ENCODE assay signal across 2 cellular contexts in genomic region chr11:120900642-120901041, GRCh38.
TF ChIP-seq lines count a peak whose summit lies in the region.

No MANE protein-coding gene starts in this region.

TF ChIP-seq in HepG2, 621 proteins besides CTCF, POLR2A, EP300 and RAD21 (continued from another document and continues in another):
- TF ChIP-seq, protein P1, sequence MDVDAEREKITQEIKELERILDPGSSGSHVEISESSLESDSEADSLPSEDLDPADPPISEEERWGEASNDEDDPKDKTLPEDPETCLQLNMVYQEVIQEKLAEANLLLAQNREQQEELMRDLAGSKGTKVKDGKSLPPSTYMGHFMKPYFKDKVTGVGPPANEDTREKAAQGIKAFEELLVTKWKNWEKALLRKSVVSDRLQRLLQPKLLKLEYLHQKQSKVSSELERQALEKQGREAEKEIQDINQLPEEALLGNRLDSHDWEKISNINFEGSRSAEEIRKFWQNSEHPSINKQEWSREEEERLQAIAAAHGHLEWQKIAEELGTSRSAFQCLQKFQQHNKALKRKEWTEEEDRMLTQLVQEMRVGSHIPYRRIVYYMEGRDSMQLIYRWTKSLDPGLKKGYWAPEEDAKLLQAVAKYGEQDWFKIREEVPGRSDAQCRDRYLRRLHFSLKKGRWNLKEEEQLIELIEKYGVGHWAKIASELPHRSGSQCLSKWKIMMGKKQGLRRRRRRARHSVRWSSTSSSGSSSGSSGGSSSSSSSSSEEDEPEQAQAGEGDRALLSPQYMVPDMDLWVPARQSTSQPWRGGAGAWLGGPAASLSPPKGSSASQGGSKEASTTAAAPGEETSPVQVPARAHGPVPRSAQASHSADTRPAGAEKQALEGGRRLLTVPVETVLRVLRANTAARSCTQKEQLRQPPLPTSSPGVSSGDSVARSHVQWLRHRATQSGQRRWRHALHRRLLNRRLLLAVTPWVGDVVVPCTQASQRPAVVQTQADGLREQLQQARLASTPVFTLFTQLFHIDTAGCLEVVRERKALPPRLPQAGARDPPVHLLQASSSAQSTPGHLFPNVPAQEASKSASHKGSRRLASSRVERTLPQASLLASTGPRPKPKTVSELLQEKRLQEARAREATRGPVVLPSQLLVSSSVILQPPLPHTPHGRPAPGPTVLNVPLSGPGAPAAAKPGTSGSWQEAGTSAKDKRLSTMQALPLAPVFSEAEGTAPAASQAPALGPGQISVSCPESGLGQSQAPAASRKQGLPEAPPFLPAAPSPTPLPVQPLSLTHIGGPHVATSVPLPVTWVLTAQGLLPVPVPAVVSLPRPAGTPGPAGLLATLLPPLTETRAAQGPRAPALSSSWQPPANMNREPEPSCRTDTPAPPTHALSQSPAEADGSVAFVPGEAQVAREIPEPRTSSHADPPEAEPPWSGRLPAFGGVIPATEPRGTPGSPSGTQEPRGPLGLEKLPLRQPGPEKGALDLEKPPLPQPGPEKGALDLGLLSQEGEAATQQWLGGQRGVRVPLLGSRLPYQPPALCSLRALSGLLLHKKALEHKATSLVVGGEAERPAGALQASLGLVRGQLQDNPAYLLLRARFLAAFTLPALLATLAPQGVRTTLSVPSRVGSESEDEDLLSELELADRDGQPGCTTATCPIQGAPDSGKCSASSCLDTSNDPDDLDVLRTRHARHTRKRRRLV (CRISPR knock-in tag; IDR thresholded peaks at IDR 0.05), result no peak
- TF ChIP-seq, protein P2, sequence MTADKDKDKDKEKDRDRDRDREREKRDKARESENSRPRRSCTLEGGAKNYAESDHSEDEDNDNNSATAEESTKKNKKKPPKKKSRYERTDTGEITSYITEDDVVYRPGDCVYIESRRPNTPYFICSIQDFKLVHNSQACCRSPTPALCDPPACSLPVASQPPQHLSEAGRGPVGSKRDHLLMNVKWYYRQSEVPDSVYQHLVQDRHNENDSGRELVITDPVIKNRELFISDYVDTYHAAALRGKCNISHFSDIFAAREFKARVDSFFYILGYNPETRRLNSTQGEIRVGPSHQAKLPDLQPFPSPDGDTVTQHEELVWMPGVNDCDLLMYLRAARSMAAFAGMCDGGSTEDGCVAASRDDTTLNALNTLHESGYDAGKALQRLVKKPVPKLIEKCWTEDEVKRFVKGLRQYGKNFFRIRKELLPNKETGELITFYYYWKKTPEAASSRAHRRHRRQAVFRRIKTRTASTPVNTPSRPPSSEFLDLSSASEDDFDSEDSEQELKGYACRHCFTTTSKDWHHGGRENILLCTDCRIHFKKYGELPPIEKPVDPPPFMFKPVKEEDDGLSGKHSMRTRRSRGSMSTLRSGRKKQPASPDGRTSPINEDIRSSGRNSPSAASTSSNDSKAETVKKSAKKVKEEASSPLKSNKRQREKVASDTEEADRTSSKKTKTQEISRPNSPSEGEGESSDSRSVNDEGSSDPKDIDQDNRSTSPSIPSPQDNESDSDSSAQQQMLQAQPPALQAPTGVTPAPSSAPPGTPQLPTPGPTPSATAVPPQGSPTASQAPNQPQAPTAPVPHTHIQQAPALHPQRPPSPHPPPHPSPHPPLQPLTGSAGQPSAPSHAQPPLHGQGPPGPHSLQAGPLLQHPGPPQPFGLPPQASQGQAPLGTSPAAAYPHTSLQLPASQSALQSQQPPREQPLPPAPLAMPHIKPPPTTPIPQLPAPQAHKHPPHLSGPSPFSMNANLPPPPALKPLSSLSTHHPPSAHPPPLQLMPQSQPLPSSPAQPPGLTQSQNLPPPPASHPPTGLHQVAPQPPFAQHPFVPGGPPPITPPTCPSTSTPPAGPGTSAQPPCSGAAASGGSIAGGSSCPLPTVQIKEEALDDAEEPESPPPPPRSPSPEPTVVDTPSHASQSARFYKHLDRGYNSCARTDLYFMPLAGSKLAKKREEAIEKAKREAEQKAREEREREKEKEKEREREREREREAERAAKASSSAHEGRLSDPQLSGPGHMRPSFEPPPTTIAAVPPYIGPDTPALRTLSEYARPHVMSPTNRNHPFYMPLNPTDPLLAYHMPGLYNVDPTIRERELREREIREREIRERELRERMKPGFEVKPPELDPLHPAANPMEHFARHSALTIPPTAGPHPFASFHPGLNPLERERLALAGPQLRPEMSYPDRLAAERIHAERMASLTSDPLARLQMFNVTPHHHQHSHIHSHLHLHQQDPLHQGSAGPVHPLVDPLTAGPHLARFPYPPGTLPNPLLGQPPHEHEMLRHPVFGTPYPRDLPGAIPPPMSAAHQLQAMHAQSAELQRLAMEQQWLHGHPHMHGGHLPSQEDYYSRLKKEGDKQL (CRISPR knock-in tag; IDR thresholded peaks at IDR 0.05; ENCODE audit: low read depth), result no peak
- TF ChIP-seq, protein P3, sequence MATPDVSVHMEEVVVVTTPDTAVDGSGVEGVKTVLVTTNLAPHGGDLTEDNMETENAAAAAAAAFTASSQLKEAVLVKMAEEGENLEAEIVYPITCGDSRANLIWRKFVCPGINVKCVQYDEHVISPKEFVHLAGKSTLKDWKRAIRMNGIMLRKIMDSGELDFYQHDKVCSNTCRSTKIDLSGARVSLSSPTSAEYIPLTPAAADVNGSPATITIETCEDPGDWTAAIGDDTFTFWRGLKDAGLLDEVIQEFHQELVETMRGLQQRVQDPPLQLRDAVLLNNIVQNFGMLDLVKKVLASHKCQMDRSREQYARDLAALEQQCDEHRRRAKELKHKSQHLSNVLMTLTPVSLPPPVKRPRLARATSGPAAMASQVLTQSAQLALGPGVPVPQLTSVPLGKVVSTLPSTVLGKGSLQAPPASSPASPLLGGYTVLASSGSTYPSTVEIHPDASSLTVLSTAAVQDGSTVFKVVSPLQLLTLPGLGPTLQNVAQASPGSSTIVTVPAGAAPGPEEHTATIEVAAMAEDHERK (CRISPR knock-in tag; IDR thresholded peaks at IDR 0.05; ENCODE audit: low read depth), result no peak
- no peak for TF ChIP-seq ZNF333 (CRISPR knock-in tag; IDR thresholded peaks at IDR 0.05; ENCODE audit: borderline replicate concordance)
- 0 out of 2 replicates have a peak, but pooled peaks have one; percentile 65 for TF ChIP-seq MIER2 (CRISPR knock-in tag; IDR thresholded peaks at IDR 0.05)
- no peak for TF ChIP-seq FOSL1 (CRISPR knock-in tag; IDR thresholded peaks at IDR 0.05; ENCODE audit: borderline replicate concordance)
- no peak for TF ChIP-seq TOE1 (CRISPR knock-in tag; IDR thresholded peaks at IDR 0.05)
- no peak for TF ChIP-seq SIN3A (IDR thresholded peaks at IDR 0.05; ENCODE audit: borderline replicate concordance, low read depth, low read length)
- TF ChIP-seq KDM6A (CRISPR knock-in tag; IDR thresholded peaks at IDR 0.05; ENCODE audit: low read depth), result no peak
- TF ChIP-seq PRPF4 (IDR thresholded peaks at IDR 0.05; ENCODE audit: low read depth, low read length, poor library complexity, severe bottlenecking), result no peak

TF ChIP-seq in GM12878, 131 proteins besides CTCF, POLR2A, EP300 and RAD21:
- TF ChIP-seq, protein P4, sequence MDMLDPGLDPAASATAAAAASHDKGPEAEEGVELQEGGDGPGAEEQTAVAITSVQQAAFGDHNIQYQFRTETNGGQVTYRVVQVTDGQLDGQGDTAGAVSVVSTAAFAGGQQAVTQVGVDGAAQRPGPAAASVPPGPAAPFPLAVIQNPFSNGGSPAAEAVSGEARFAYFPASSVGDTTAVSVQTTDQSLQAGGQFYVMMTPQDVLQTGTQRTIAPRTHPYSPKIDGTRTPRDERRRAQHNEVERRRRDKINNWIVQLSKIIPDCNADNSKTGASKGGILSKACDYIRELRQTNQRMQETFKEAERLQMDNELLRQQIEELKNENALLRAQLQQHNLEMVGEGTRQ (IDR thresholded peaks at IDR 0.05; ENCODE audit: borderline replicate concordance, low read depth, low read length), result no peak
- no peak for TF ChIP-seq CBX5 (IDR thresholded peaks at IDR 0.05; ENCODE audit: low read depth)
- TF ChIP-seq, protein P5, sequence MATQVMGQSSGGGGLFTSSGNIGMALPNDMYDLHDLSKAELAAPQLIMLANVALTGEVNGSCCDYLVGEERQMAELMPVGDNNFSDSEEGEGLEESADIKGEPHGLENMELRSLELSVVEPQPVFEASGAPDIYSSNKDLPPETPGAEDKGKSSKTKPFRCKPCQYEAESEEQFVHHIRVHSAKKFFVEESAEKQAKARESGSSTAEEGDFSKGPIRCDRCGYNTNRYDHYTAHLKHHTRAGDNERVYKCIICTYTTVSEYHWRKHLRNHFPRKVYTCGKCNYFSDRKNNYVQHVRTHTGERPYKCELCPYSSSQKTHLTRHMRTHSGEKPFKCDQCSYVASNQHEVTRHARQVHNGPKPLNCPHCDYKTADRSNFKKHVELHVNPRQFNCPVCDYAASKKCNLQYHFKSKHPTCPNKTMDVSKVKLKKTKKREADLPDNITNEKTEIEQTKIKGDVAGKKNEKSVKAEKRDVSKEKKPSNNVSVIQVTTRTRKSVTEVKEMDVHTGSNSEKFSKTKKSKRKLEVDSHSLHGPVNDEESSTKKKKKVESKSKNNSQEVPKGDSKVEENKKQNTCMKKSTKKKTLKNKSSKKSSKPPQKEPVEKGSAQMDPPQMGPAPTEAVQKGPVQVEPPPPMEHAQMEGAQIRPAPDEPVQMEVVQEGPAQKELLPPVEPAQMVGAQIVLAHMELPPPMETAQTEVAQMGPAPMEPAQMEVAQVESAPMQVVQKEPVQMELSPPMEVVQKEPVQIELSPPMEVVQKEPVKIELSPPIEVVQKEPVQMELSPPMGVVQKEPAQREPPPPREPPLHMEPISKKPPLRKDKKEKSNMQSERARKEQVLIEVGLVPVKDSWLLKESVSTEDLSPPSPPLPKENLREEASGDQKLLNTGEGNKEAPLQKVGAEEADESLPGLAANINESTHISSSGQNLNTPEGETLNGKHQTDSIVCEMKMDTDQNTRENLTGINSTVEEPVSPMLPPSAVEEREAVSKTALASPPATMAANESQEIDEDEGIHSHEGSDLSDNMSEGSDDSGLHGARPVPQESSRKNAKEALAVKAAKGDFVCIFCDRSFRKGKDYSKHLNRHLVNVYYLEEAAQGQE (IDR thresholded peaks at IDR 0.05; ENCODE audit: low read depth, low read length), result 0 out of 2 replicates have a peak, but pooled peaks have one; percentile 49
